ENCODE assay signal across 12 cellular contexts in the genomic region with DNA sequence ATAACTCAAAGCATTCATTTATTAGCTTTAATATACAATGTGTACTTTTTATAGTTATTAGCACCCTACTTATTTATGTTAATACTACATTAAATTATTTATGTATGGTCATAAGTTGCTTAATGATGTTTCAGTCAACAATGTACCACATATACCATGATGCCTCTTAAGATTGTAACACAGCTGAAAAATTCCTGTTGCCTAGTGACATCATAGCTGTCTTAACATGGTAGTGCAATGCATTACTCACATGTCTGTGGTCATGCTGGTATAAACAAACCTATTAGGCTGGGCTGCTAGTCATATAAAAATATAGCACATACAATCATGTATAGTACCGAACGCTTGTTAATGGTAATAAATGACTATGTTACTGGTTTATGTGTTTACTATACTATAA.
DNase-seq lines count a peak whose midpoint lies in the region; TF ChIP-seq lines count a peak whose summit lies in the region.
"Had no signal": no experiment of that assay in that cellular context is flagged by ENCODE, and none has a peak within 500 bp of the region (broad histone marks: within the 10 kb centered on the region; RNA-seq: fewer than 3 reads in every experiment).

No MANE protein-coding gene starts in this region.

- H3K4me3 ChIP-seq in breast epithelium (no peak overlapping the region), fibroblast of mammary gland (ENCODE audit: control insufficient read depth, low read depth, low read length) (no peak overlapping the region), H7 (ENCODE audit: insufficient read depth, low read depth, low read length) (no peak overlapping the region)
- H3K4me3 ChIP-seq: thoracic aorta had no signal

- no peaks in the 10 kb centered on the region for H3K36me3 ChIP-seq in breast epithelium
- H3K36me3 ChIP-seq in H7 (replicated peaks; ENCODE audit: control insufficient read depth, insufficient read depth, low read length) = no peaks in the 10 kb centered on the region
- H3K36me3 ChIP-seq: thoracic aorta had no signal

- CTCF ChIA-PET in MCF 10A (lab: Yijun Ruan, JAX) = interaction anchor here (0.7 to 1.5 kb wide), 5 partner anchors 29 to 213 kb away, joined by 3 to 7 read pairs (median 3); partner anchors contain the start of gene ANO6

- no TSS peak for BruUV-seq in MCF 10A (replicated peaks; lab: Mats Ljungman, UMichigan)

- TF ChIP-seq CTCF in MCF 10A (IDR thresholded peaks at IDR 0.05; ENCODE audit: unreplicated experiment) = no peak
- no peak for TF ChIP-seq CTCF in breast epithelium (IDR thresholded peaks at IDR 0.05)
- TF ChIP-seq CTCF in fibroblast of mammary gland (conservative IDR thresholded peaks at IDR 0.05; ENCODE audit: control insufficient read depth, insufficient read depth, low read depth, low read length) = no peak

- no peaks in the 10 kb centered on the region for H3K4me1 ChIP-seq in breast epithelium

- no peaks in the 10 kb centered on the region for H3K9me3 ChIP-seq in breast epithelium
- H3K9me3 ChIP-seq: thoracic aorta had no signal

- POLR2A ChIA-PET in MCF 10A (lab: Yijun Ruan, JAX) = interaction anchor here (0.6 to 5.7 kb wide), 9 partner anchors 19 to 540 kb away, joined by 3 to 36 read pairs (median 3); partner anchors contain the start of gene ANO6

- no peaks in the 10 kb centered on the region for H3K36me3 Mint-ChIP-seq in MCF 10A (ENCODE audit: insufficient read depth, unreplicated experiment)

- H3K27me3 ChIP-seq in breast epithelium (no peaks in the 10 kb centered on the region), H7 (ENCODE audit: control insufficient read depth, insufficient read depth, low read length) (no peaks in the 10 kb centered on the region)

- no peaks in the 10 kb centered on the region for H3K9me3 Mint-ChIP-seq in MCF 10A (ENCODE audit: unreplicated experiment)
- H3K9me3 Mint-ChIP-seq: neural crest cell had no signal

- TF ChIP-seq POLR2A in breast epithelium (IDR thresholded peaks at IDR 0.05) = no peak

- DNase-seq in MCF 10A (ENCODE audit: unreplicated experiment) (peak; percentile 77), breast epithelium (ENCODE audit: low spot score in 2 of 2) (no peak), SW 1271 (lab: John Stamatoyannopoulos, UW) (peak; percentile 19 to 59), fibroblast of mammary gland (ENCODE audit: low read depth) (peak; percentile 97), smooth muscle cell of the brain vasculature (ENCODE audit: low read depth, low spot score) (peak; percentile 40), T-helper 9 cell (no peak), H7 (no peak), D341Med (ENCODE audit: low spot score) (no peak)
- DNase-seq: activated gamma-delta T cell, NCI-H1417 treated with DMSO at 0.1 percent for 48 hours had no signal

- H3K27ac ChIP-seq in breast epithelium = no peak overlapping the region
- H3K27ac ChIP-seq: thoracic aorta had no signal

- peaks cover 18% of the 10 kb centered on the region for H3K4me1 Mint-ChIP-seq in MCF 10A (ENCODE audit: insufficient read depth, unreplicated experiment)

- H3K4me3 Mint-ChIP-seq in MCF 10A (ENCODE audit: unreplicated experiment) = no peak overlapping the region
- H3K4me3 Mint-ChIP-seq: neural crest cell had no signal

- H3K27ac Mint-ChIP-seq in MCF 10A (ENCODE audit: low read depth, unreplicated experiment) = no peak overlapping the region

- no peaks in the 10 kb centered on the region for H3K27me3 Mint-ChIP-seq in MCF 10A (ENCODE audit: insufficient read depth, unreplicated experiment)

- intact Hi-C loops in MCF 10A (cut with micrococcal nuclease) = loop anchor here (2.0 kb wide), 1 partner anchor 120 kb away; the partner anchor contains the start of gene ANO6
- intact Hi-C loops in breast epithelium (cut with DNase I; ENCODE audit: low total_unique reads) = no loop called here

Comparison
In these comparisons a context has a peak if more than half of its experiments do, and no peak if none do; other contexts are left out.
1. DNase-seq: peak in MCF 10A (single experiment), SW 1271 (2 of 2), fibroblast of mammary gland (single experiment) and smooth muscle cell of the brain vasculature (single experiment); none in breast epithelium (0 of 2), T-helper 9 cell (single experiment), H7 (single experiment) and D341Med (single experiment).